Comparison of ENCODE assay signal across 21 cellular contexts in the genomic region with DNA sequence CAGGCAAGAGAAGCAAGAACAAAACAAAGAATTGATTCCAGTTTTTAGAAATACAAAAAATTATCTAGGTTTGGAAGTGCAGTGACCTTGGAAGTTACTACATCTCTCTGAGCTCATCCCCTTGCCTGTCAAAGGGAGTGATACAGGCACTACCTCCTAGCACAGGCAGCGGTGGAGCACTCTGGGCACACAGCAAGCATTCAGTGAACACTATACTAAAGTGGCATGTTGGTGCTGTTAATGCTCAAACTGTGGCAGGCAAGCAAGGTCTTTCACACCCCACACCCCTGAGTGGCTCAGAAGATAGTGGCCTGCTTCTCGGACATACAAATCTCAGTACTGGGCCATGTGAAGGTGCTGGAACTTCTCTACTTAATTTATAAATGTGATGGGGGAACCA. TPM values are rescaled to one million over a fixed set of nuclear protein-coding genes. Genes with fewer than 3 reads are reported as not detected.
A peak's percentile ranks its signal among the peaks of the same experiment; 100 is the strongest.
DNase-seq lines count a peak whose midpoint lies in the region; ATAC-seq and TF ChIP-seq lines count a peak whose summit lies in the region.
"Had no signal": no experiment of that assay in that cellular context is flagged by ENCODE, and none has a peak within 500 bp of the region (broad histone marks: within the 10 kb centered on the region; RNA-seq: fewer than 3 reads in every experiment).

No MANE protein-coding gene starts in this region.

- H3K9me3 ChIP-seq in right atrium auricular region (no peaks in the 10 kb centered on the region), right cardiac atrium (ENCODE audit: control insufficient read depth, low read length) (no peaks in the 10 kb centered on the region)
- H3K9me3 ChIP-seq: BLaER1 had no signal

- H3K27ac ChIP-seq in right atrium auricular region (peak overlapping the region in 1 of 2 donors; percentile 28), right cardiac atrium (ENCODE audit: low read length) (peak overlapping the region; percentile 60)
- H3K27ac ChIP-seq: BLaER1, RWPE1, SK-N-MC had no signal

- TF ChIP-seq CTCF in right atrium auricular region (IDR thresholded peaks at IDR 0.05) = no peak

- H3K27me3 ChIP-seq in right atrium auricular region (no peaks in the 10 kb centered on the region), right cardiac atrium (ENCODE audit: control insufficient read depth, insufficient read depth) (no peaks in the 10 kb centered on the region)
- H3K27me3 ChIP-seq: BLaER1 had no signal

- no peaks in the 10 kb centered on the region for H3K36me3 ChIP-seq in right atrium auricular region
- H3K36me3 ChIP-seq: BLaER1 had no signal

- H3K4me1 ChIP-seq in right atrium auricular region (no peaks in the 10 kb centered on the region), right cardiac atrium (ENCODE audit: control insufficient read depth, insufficient read depth, low read length) (peaks cover 5% of the 10 kb centered on the region)
- H3K4me1 ChIP-seq: BLaER1 had no signal

- WGBS in right cardiac atrium = 70% methylated on average over 2 of the region's 2 CpGs

- intact Hi-C loops in Right ventricle myocardium inferior (cut with DNase I) = no loop called here
- intact Hi-C loops in right cardiac atrium (cut with DNase I) = no loop called here

- DNase-seq in NCI-H1105 (lab: John Stamatoyannopoulos, UW) = peak; percentile 11
- no peak for DNase-seq in NCI-H1105 treated with DMSO at 0.1 percent for 48 hours (lab: John Stamatoyannopoulos, UW)
- DNase-seq in Right ventricle myocardium inferior (ENCODE audit: missing footprints) = no peak
- DNase-seq in right atrium auricular region (ENCODE audit: low spot score) = no peak
- DNase-seq in NCI-H2107 treated with DMSO at 0.1 percent for 48 hours (lab: John Stamatoyannopoulos, UW; ENCODE audit: unreplicated experiment) = peak; percentile 76
- DNase-seq in right cardiac atrium = peak in 2 of 3 donors; percentile 51 to 65
- DNase-seq in UCSD-AML1 (lab: John Stamatoyannopoulos, UW; ENCODE audit: unreplicated experiment) = no peak
- DNase-seq: CD4-positive, CD25-positive, alpha-beta regulatory T cell; NCI-H1048; NCI-H1694; NCI-H2081 treated with DMSO at 0.1 percent for 48 hours; NCI-H2227 treated with DMSO at 0.1 percent for 48 hours; SIG-M5 had no signal

- no peak overlapping the region for H3K4me3 ChIP-seq in right atrium auricular region
- H3K4me3 ChIP-seq in right cardiac atrium (ENCODE audit: low read length) = no peak overlapping the region
- H3K4me3 ChIP-seq: BLaER1, SK-N-MC had no signal

- ATAC-seq in Right ventricle myocardium inferior (peak; percentile 86), right cardiac atrium (peak; percentile 82 to 83)
- ATAC-seq: Panc1 had no signal

RNA-seq across cellular contexts. Expression of a gene that starts 51.2 kb away (rescaled TPM):
- total RNA-seq in Right ventricle myocardium inferior (not detected), right atrium auricular region (under 1 TPM in 1 of 2 donors, not detected in 1; 0.24 TPM), right cardiac atrium (not detected)
- 0.07 TPM for polyA plus RNA-seq in right cardiac atrium
- total RNA-seq: A172; CD4-positive, CD25-positive, alpha-beta regulatory T cell; HT-29; OCI-LY7; T-helper 1 cell treated with Interleukin-12 subunit alpha and Interleukin-12 subunit beta and Interleukin-4 antibody, amounts not matched to agents 30 ng/mL and 1 ng/mL, for 36 hours had no signal
- polyA plus RNA-seq: CD4-positive, CD25-positive, alpha-beta regulatory T cell had no signal

Comparison
In these comparisons a context has a peak if more than half of its experiments do, and no peak if none do; other contexts are left out.
1. DNase-seq: peak in NCI-H1105 (single experiment), NCI-H2107 treated with DMSO at 0.1 percent for 48 hours (single experiment) and right cardiac atrium (2 of 3); none in NCI-H1105 treated with DMSO at 0.1 percent for 48 hours (single experiment), Right ventricle myocardium inferior (single experiment), right atrium auricular region (single experiment) and UCSD-AML1 (single experiment).